In the genomic region with DNA sequence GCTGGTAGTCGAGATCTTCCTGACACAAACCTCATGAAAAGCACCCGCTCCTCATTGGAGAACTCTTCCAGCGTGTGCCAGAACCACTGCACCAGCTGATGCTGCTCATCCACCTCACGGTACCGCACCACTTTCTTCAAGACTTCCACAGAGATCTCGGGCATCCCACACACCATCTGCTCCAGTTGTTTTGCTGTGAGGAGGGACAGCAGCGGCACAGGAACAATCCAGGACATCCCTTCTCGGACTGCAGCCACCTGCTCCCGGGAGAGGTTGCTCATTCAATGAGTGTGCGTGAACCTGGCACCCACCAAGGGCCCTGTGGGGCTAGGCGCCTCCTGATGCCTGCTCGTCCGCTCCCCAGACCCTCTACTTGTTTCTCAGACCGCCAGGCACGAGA, we compare ENCODE assay signal across 21 cellular contexts. TPM values are rescaled to one million over a fixed set of nuclear protein-coding genes. Genes with fewer than 3 reads are reported as not detected.
DNase-seq lines count a peak whose midpoint lies in the region; ATAC-seq and TF ChIP-seq lines count a peak whose summit lies in the region.
"Had no signal": no experiment of that assay in that cellular context is flagged by ENCODE, and none has a peak within 500 bp of the region (broad histone marks: within the 10 kb centered on the region; RNA-seq: fewer than 3 reads in every experiment).

No MANE protein-coding gene starts in this region.

- H3K27ac Mint-ChIP-seq in activated naive CD4-positive, alpha-beta T cell treated with anti-CD3 and anti-CD28 coated beads, Interleukin-2, amount 50 U/mL, for 24 hours, result peak overlapping the region; percentile 48
- H3K27ac Mint-ChIP-seq in activated naive CD8-positive, alpha-beta T cell treated with anti-CD3 and anti-CD28 coated beads, Interleukin-2, amount 50 U/mL, for 24 hours, result peak overlapping the region; percentile 46
- peak overlapping the region in 9 of 10 donors; percentile 65 to 93 (median 85) for H3K27ac Mint-ChIP-seq in naive thymus-derived CD8-positive, alpha-beta T cell

- DNase-seq in activated naive CD4-positive, alpha-beta T cell treated with anti-CD3 and anti-CD28 coated beads, Interleukin-2, amount 50 U/mL, for 16 hours, result no peak
- DNase-seq in activated naive CD8-positive, alpha-beta T cell treated with anti-CD3 and anti-CD28 coated beads, Interleukin-2, amount 50 U/mL, for 24 hours, result no peak
- DNase-seq in naive thymus-derived CD8-positive, alpha-beta T cell, result no peak
- DNase-seq in left ventricle myocardium superior (no peak), uterus (no peak), NOMO-1 treated with dmso at 0.1 percent for 144 hours (lab: John Stamatoyannopoulos, UW; ENCODE audit: unreplicated experiment) (no peak)
- DNase-seq: ACHN; activated CD8-positive, alpha-beta T cell treated with anti-CD3 and anti-CD28 coated beads for 36 hours; activated T-cell treated with anti-CD3 and anti-CD28 coated beads, Interleukin-2, amount 50 U/mL, for 4 hours; C1 segment of cervical spinal cord; left colon; NCI-H1417 treated with DMSO at 0.1 percent for 48 hours; nucleus accumbens; T-helper 2 cell; WERI-Rb-1 had no signal

- TF ChIP-seq POLR2A in uterus (IDR thresholded peaks at IDR 0.05), result no peak

- peaks cover 9% of the 10 kb centered on the region for H3K36me3 Mint-ChIP-seq in activated naive CD4-positive, alpha-beta T cell treated with anti-CD3 and anti-CD28 coated beads, Interleukin-2, amount 50 U/mL, for 24 hours
- H3K36me3 Mint-ChIP-seq in activated naive CD8-positive, alpha-beta T cell treated with anti-CD3 and anti-CD28 coated beads, Interleukin-2, amount 50 U/mL, for 24 hours (ENCODE audit: low read depth), result peaks cover 36% of the 10 kb centered on the region
- peaks cover 4 to 82% (median 26%) of the 10 kb centered on the region in 3 donors for H3K36me3 Mint-ChIP-seq in naive thymus-derived CD8-positive, alpha-beta T cell

- H3K4me3 Mint-ChIP-seq in activated naive CD4-positive, alpha-beta T cell treated with anti-CD3 and anti-CD28 coated beads, Interleukin-2, amount 50 U/mL, for 24 hours, result no peak overlapping the region
- H3K4me3 Mint-ChIP-seq in activated naive CD8-positive, alpha-beta T cell treated with anti-CD3 and anti-CD28 coated beads, Interleukin-2, amount 50 U/mL, for 24 hours, result no peak overlapping the region
- peak overlapping the region in 1 of 10 donors; percentile 10 for H3K4me3 Mint-ChIP-seq in naive thymus-derived CD8-positive, alpha-beta T cell
- H3K4me3 Mint-ChIP-seq: activated CD8-positive, alpha-beta T cell treated with anti-CD3 and anti-CD28 coated beads for 36 hours; activated T-cell treated with anti-CD3 and anti-CD28 coated beads, Interleukin-2, amount 50 U/mL, for 4 hours had no signal

- no peaks in the 10 kb centered on the region for H3K27me3 ChIP-seq in uterus
- H3K27me3 ChIP-seq: breast epithelium had no signal

- H3K27ac ChIP-seq in temporal lobe (ENCODE audit: low read depth, low read length), result peak overlapping the region; percentile 98
- peak overlapping the region in 1 of 2 donors; percentile 80 for H3K27ac ChIP-seq in uterus
- H3K27ac ChIP-seq: HL-60 had no signal

- H3K9me3 ChIP-seq in uterus, result no peaks in the 10 kb centered on the region
- H3K9me3 ChIP-seq: breast epithelium had no signal

- no peak for ATAC-seq in activated naive CD8-positive, alpha-beta T cell treated with anti-CD3 and anti-CD28 coated beads, Interleukin-2, amount 50 U/mL, for 24 hours
- ATAC-seq in naive thymus-derived CD8-positive, alpha-beta T cell, result no peak
- no peak for ATAC-seq in left ventricle myocardium superior
- ATAC-seq: activated CD8-positive, alpha-beta T cell treated with anti-CD3 and anti-CD28 coated beads for 36 hours; activated T-cell treated with anti-CD3 and anti-CD28 coated beads, Interleukin-2, amount 50 U/mL, for 4 hours; left colon had no signal

- H3K4me1 Mint-ChIP-seq in activated naive CD4-positive, alpha-beta T cell treated with anti-CD3 and anti-CD28 coated beads, Interleukin-2, amount 50 U/mL, for 24 hours, result peaks cover 19% of the 10 kb centered on the region
- H3K4me1 Mint-ChIP-seq in activated naive CD8-positive, alpha-beta T cell treated with anti-CD3 and anti-CD28 coated beads, Interleukin-2, amount 50 U/mL, for 24 hours, result peaks cover 14% of the 10 kb centered on the region
- H3K4me1 Mint-ChIP-seq in naive thymus-derived CD8-positive, alpha-beta T cell, result peaks cover 18 to 26% (median 21%) of the 10 kb centered on the region in 4 donors

- POLR2A ChIA-PET in naive thymus-derived CD8-positive, alpha-beta T cell (lab: Charles Lee), result interaction anchor here (0.7 kb wide), 1 partner anchor 11 kb away, joined by 3 read pairs; no protein-coding TSS in a partner anchor

- no peak for TF ChIP-seq CTCF in uterus (IDR thresholded peaks at IDR 0.05)

- no peaks in the 10 kb centered on the region for H3K9me3 Mint-ChIP-seq in activated naive CD4-positive, alpha-beta T cell treated with anti-CD3 and anti-CD28 coated beads, Interleukin-2, amount 50 U/mL, for 24 hours
- H3K9me3 Mint-ChIP-seq in activated naive CD8-positive, alpha-beta T cell treated with anti-CD3 and anti-CD28 coated beads, Interleukin-2, amount 50 U/mL, for 24 hours, result no peaks in the 10 kb centered on the region
- no peaks in the 10 kb centered on the region for H3K9me3 Mint-ChIP-seq in naive thymus-derived CD8-positive, alpha-beta T cell
- H3K9me3 Mint-ChIP-seq: activated CD8-positive, alpha-beta T cell treated with anti-CD3 and anti-CD28 coated beads for 36 hours; activated T-cell treated with anti-CD3 and anti-CD28 coated beads, Interleukin-2, amount 50 U/mL, for 4 hours had no signal

- no peaks in the 10 kb centered on the region for H3K36me3 ChIP-seq in uterus

- H3K27me3 Mint-ChIP-seq in activated naive CD4-positive, alpha-beta T cell treated with anti-CD3 and anti-CD28 coated beads, Interleukin-2, amount 50 U/mL, for 24 hours, result no peaks in the 10 kb centered on the region
- H3K27me3 Mint-ChIP-seq in activated naive CD8-positive, alpha-beta T cell treated with anti-CD3 and anti-CD28 coated beads, Interleukin-2, amount 50 U/mL, for 24 hours, result no peaks in the 10 kb centered on the region
- no peaks in the 10 kb centered on the region for H3K27me3 Mint-ChIP-seq in naive thymus-derived CD8-positive, alpha-beta T cell
- H3K27me3 Mint-ChIP-seq: activated CD8-positive, alpha-beta T cell treated with anti-CD3 and anti-CD28 coated beads for 36 hours had no signal

- intact Hi-C loops in left ventricle myocardium superior (cut with micrococcal nuclease), result no loop called here
- intact Hi-C loops in uterus (cut with DNase I; ENCODE audit: low total_unique reads), result no loop called here

- H3K4me1 ChIP-seq in uterus, result peaks cover 4 to 14% of the 10 kb centered on the region in 2 donors

- H3K4me3 ChIP-seq in uterus, result no peak overlapping the region
- H3K4me3 ChIP-seq: breast epithelium had no signal

RNA-seq across cellular contexts. Expression of a gene that starts 15.1 kb away (rescaled TPM):
- 1 to 10 TPM; 2.1 to 2.7 TPM for total RNA-seq in naive thymus-derived CD8-positive, alpha-beta T cell
- polyA plus RNA-seq in naive thymus-derived CD8-positive, alpha-beta T cell, result 1 to 10 TPM; 1.5 to 2.0 (median 1.6) TPM
- total RNA-seq in temporal lobe (0.74 TPM), left ventricle myocardium superior (42.4 TPM), uterus (10 to 100 TPM in 3 of 4 donors, 1 to 10 TPM in 1; 5.0 to 44.1 (median 25.2) TPM)
- total RNA-seq: M059J, SK-MEL-5 had no signal
